Comparison of ENCODE assay signal across 1 cellular context in the genomic region with DNA sequence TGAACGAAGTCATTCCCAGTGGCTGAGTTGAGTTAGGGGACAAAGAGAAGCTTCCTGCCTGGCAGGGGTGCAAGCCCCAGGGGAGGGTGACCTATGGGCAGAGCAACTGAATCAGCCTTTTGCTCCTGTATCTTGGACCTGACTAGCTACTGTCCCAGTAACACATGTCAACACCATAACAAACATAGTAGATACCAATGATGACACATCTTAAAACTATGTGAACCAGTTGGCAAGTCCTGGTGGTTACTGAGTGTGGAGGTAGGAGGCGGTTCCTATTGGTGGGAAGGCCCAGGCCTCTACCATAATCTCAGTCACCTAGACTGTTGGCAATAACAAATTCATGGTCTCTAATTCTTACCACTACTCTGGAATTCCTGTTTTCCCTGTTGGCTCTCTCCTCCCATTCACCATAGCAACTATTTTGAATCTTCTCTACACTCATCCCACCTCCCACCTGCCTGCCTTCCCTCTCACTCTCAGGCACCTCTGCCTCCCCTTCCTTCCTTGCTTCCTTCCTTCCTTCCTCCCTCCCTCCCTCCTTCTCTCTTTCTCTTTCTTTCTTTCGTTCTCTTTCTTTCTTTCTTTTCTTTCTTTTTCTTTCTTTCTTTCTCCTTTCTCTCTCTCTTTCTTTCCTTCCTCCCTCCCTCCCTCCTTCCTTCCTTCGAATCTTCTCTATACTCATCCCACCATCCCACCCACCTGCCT.
TF ChIP-seq lines count a peak whose summit lies in the region.

No MANE protein-coding gene starts in this region.

TF ChIP-seq in HEK293, 187 proteins besides CTCF, POLR2A, EP300 and RAD21 (continued from another document and continues in another):
- no peak for TF ChIP-seq KLF10 (tag by site-specific recombination; IDR thresholded peaks at IDR 0.05)
- no peak for TF ChIP-seq ZSCAN30 (tag by site-specific recombination; IDR thresholded peaks at IDR 0.05)
- TF ChIP-seq ZBTB1 (tag by site-specific recombination; IDR thresholded peaks at IDR 0.05): no peak
- TF ChIP-seq ZFP41 (tag by site-specific recombination; IDR thresholded peaks at IDR 0.05; ENCODE audit: borderline replicate concordance): no peak
- peak; percentile 99 for TF ChIP-seq ZNF366 (tag by site-specific recombination; conservative IDR thresholded peaks at IDR 0.05)
- TF ChIP-seq SP2 (tag by site-specific recombination; IDR thresholded peaks at IDR 0.05): no peak
- no peak for TF ChIP-seq ZNF350 (tag by site-specific recombination; IDR thresholded peaks at IDR 0.05)
- TF ChIP-seq ZNF548 (tag by site-specific recombination; IDR thresholded peaks at IDR 0.05): no peak
- no peak for TF ChIP-seq ZNF114 (tag by site-specific recombination; IDR thresholded peaks at IDR 0.05)
- TF ChIP-seq ZNF157 (tag by site-specific recombination; IDR thresholded peaks at IDR 0.05): no peak
- TF ChIP-seq REPIN1 (tag by site-specific recombination; IDR thresholded peaks at IDR 0.05; ENCODE audit: low read depth): no peak
- TF ChIP-seq, protein P1, sequence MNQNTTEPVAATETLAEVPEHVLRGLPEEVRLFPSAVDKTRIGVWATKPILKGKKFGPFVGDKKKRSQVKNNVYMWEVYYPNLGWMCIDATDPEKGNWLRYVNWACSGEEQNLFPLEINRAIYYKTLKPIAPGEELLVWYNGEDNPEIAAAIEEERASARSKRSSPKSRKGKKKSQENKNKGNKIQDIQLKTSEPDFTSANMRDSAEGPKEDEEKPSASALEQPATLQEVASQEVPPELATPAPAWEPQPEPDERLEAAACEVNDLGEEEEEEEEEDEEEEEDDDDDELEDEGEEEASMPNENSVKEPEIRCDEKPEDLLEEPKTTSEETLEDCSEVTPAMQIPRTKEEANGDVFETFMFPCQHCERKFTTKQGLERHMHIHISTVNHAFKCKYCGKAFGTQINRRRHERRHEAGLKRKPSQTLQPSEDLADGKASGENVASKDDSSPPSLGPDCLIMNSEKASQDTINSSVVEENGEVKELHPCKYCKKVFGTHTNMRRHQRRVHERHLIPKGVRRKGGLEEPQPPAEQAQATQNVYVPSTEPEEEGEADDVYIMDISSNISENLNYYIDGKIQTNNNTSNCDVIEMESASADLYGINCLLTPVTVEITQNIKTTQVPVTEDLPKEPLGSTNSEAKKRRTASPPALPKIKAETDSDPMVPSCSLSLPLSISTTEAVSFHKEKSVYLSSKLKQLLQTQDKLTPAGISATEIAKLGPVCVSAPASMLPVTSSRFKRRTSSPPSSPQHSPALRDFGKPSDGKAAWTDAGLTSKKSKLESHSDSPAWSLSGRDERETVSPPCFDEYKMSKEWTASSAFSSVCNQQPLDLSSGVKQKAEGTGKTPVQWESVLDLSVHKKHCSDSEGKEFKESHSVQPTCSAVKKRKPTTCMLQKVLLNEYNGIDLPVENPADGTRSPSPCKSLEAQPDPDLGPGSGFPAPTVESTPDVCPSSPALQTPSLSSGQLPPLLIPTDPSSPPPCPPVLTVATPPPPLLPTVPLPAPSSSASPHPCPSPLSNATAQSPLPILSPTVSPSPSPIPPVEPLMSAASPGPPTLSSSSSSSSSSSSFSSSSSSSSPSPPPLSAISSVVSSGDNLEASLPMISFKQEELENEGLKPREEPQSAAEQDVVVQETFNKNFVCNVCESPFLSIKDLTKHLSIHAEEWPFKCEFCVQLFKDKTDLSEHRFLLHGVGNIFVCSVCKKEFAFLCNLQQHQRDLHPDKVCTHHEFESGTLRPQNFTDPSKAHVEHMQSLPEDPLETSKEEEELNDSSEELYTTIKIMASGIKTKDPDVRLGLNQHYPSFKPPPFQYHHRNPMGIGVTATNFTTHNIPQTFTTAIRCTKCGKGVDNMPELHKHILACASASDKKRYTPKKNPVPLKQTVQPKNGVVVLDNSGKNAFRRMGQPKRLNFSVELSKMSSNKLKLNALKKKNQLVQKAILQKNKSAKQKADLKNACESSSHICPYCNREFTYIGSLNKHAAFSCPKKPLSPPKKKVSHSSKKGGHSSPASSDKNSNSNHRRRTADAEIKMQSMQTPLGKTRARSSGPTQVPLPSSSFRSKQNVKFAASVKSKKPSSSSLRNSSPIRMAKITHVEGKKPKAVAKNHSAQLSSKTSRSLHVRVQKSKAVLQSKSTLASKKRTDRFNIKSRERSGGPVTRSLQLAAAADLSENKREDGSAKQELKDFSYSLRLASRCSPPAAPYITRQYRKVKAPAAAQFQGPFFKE (tag by site-specific recombination; IDR thresholded peaks at IDR 0.05; ENCODE audit: borderline replicate concordance): no peak
- no peak for TF ChIP-seq ZFHX2 (tag by site-specific recombination; conservative IDR thresholded peaks at IDR 0.05)
- TF ChIP-seq, protein P2, sequence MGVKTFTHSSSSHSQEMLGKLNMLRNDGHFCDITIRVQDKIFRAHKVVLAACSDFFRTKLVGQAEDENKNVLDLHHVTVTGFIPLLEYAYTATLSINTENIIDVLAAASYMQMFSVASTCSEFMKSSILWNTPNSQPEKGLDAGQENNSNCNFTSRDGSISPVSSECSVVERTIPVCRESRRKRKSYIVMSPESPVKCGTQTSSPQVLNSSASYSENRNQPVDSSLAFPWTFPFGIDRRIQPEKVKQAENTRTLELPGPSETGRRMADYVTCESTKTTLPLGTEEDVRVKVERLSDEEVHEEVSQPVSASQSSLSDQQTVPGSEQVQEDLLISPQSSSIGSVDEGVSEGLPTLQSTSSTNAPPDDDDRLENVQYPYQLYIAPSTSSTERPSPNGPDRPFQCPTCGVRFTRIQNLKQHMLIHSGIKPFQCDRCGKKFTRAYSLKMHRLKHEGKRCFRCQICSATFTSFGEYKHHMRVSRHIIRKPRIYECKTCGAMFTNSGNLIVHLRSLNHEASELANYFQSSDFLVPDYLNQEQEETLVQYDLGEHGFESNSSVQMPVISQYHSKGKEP (tag by site-specific recombination; IDR thresholded peaks at IDR 0.05): no peak
- TF ChIP-seq ZFP37 (tag by site-specific recombination; IDR thresholded peaks at IDR 0.05): no peak
- TF ChIP-seq ZNF707 (tag by site-specific recombination; IDR thresholded peaks at IDR 0.05): no peak
- TF ChIP-seq, protein P3, sequence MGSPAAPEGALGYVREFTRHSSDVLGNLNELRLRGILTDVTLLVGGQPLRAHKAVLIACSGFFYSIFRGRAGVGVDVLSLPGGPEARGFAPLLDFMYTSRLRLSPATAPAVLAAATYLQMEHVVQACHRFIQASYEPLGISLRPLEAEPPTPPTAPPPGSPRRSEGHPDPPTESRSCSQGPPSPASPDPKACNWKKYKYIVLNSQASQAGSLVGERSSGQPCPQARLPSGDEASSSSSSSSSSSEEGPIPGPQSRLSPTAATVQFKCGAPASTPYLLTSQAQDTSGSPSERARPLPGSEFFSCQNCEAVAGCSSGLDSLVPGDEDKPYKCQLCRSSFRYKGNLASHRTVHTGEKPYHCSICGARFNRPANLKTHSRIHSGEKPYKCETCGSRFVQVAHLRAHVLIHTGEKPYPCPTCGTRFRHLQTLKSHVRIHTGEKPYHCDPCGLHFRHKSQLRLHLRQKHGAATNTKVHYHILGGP (tag by site-specific recombination; IDR thresholded peaks at IDR 0.05): peak; percentile 6; the same call in 1 of the 2 replicates
- TF ChIP-seq ZNF169 (tag by site-specific recombination; IDR thresholded peaks at IDR 0.05): peak; percentile 36; the same call in 1 of the 2 replicates
- TF ChIP-seq, protein P4, sequence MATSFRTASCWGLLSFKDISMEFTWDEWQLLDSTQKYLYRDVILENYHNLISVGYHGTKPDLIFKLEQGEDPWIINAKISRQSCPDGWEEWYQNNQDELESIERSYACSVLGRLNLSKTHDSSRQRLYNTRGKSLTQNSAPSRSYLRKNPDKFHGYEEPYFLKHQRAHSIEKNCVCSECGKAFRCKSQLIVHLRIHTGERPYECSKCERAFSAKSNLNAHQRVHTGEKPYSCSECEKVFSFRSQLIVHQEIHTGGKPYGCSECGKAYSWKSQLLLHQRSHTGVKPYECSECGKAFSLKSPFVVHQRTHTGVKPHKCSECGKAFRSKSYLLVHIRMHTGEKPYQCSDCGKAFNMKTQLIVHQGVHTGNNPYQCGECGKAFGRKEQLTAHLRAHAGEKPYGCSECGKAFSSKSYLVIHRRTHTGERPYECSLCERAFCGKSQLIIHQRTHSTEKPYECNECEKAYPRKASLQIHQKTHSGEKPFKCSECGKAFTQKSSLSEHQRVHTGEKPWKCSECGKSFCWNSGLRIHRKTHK (tag by site-specific recombination; IDR thresholded peaks at IDR 0.05): no peak
- TF ChIP-seq, protein P5, sequence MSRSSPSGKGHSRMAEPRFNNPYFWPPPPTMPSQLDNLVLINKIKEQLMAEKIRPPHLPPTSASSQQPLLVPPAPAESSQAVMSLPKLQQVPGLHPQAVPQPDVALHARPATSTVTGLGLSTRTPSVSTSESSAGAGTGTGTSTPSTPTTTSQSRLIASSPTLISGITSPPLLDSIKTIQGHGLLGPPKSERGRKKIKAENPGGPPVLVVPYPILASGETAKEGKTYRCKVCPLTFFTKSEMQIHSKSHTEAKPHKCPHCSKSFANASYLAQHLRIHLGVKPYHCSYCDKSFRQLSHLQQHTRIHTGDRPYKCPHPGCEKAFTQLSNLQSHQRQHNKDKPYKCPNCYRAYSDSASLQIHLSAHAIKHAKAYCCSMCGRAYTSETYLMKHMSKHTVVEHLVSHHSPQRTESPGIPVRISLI (tag by site-specific recombination; IDR thresholded peaks at IDR 0.05): no peak
- TF ChIP-seq, protein P6, sequence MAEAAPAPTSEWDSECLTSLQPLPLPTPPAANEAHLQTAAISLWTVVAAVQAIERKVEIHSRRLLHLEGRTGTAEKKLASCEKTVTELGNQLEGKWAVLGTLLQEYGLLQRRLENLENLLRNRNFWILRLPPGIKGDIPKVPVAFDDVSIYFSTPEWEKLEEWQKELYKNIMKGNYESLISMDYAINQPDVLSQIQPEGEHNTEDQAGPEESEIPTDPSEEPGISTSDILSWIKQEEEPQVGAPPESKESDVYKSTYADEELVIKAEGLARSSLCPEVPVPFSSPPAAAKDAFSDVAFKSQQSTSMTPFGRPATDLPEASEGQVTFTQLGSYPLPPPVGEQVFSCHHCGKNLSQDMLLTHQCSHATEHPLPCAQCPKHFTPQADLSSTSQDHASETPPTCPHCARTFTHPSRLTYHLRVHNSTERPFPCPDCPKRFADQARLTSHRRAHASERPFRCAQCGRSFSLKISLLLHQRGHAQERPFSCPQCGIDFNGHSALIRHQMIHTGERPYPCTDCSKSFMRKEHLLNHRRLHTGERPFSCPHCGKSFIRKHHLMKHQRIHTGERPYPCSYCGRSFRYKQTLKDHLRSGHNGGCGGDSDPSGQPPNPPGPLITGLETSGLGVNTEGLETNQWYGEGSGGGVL (tag by site-specific recombination; IDR thresholded peaks at IDR 0.05): peak; percentile 22; the same call in 1 of the 2 replicates
- TF ChIP-seq RBAK (tag by site-specific recombination; IDR thresholded peaks at IDR 0.05): no peak
- no peak for TF ChIP-seq ZNF843 (tag by site-specific recombination; IDR thresholded peaks at IDR 0.05)
- no peak for TF ChIP-seq ZNF132 (tag by site-specific recombination; IDR thresholded peaks at IDR 0.05; ENCODE audit: borderline replicate concordance)
- TF ChIP-seq GLI2 (tag by site-specific recombination; IDR thresholded peaks at IDR 0.05; ENCODE audit: borderline replicate concordance, low read depth): no peak
- no peak for TF ChIP-seq ZNF16 (tag by site-specific recombination; IDR thresholded peaks at IDR 0.05; ENCODE audit: low read depth)
- TF ChIP-seq OSR2 (tag by site-specific recombination; IDR thresholded peaks at IDR 0.05): peak; percentile 59
- TF ChIP-seq, protein P7, sequence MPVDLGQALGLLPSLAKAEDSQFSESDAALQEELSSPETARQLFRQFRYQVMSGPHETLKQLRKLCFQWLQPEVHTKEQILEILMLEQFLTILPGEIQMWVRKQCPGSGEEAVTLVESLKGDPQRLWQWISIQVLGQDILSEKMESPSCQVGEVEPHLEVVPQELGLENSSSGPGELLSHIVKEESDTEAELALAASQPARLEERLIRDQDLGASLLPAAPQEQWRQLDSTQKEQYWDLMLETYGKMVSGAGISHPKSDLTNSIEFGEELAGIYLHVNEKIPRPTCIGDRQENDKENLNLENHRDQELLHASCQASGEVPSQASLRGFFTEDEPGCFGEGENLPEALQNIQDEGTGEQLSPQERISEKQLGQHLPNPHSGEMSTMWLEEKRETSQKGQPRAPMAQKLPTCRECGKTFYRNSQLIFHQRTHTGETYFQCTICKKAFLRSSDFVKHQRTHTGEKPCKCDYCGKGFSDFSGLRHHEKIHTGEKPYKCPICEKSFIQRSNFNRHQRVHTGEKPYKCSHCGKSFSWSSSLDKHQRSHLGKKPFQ (tag by site-specific recombination; IDR thresholded peaks at IDR 0.05): no peak
- TF ChIP-seq, protein P8, sequence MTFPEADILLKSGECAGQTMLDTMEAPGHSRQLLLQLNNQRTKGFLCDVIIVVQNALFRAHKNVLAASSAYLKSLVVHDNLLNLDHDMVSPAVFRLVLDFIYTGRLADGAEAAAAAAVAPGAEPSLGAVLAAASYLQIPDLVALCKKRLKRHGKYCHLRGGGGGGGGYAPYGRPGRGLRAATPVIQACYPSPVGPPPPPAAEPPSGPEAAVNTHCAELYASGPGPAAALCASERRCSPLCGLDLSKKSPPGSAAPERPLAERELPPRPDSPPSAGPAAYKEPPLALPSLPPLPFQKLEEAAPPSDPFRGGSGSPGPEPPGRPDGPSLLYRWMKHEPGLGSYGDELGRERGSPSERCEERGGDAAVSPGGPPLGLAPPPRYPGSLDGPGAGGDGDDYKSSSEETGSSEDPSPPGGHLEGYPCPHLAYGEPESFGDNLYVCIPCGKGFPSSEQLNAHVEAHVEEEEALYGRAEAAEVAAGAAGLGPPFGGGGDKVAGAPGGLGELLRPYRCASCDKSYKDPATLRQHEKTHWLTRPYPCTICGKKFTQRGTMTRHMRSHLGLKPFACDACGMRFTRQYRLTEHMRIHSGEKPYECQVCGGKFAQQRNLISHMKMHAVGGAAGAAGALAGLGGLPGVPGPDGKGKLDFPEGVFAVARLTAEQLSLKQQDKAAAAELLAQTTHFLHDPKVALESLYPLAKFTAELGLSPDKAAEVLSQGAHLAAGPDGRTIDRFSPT (tag by site-specific recombination; IDR thresholded peaks at IDR 0.05): no peak
- no peak for TF ChIP-seq ZNF747 (tag by site-specific recombination; IDR thresholded peaks at IDR 0.05)
- TF ChIP-seq, protein P9, sequence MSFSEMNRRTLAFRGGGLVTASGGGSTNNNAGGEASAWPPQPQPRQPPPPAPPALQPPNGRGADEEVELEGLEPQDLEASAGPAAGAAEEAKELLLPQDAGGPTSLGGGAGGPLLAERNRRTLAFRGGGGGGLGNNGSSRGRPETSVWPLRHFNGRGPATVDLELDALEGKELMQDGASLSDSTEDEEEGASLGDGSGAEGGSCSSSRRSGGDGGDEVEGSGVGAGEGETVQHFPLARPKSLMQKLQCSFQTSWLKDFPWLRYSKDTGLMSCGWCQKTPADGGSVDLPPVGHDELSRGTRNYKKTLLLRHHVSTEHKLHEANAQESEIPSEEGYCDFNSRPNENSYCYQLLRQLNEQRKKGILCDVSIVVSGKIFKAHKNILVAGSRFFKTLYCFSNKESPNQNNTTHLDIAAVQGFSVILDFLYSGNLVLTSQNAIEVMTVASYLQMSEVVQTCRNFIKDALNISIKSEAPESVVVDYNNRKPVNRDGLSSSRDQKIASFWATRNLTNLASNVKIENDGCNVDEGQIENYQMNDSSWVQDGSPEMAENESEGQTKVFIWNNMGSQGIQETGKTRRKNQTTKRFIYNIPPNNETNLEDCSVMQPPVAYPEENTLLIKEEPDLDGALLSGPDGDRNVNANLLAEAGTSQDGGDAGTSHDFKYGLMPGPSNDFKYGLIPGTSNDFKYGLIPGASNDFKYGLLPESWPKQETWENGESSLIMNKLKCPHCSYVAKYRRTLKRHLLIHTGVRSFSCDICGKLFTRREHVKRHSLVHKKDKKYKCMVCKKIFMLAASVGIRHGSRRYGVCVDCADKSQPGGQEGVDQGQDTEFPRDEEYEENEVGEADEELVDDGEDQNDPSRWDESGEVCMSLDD (tag by site-specific recombination; IDR thresholded peaks at IDR 0.05): no peak
- TF ChIP-seq ZNF311 (tag by site-specific recombination; IDR thresholded peaks at IDR 0.05; ENCODE audit: borderline replicate concordance): no peak
- TF ChIP-seq ZNF791 (tag by site-specific recombination; IDR thresholded peaks at IDR 0.05): no peak
- no peak for TF ChIP-seq ZNF223 (tag by site-specific recombination; IDR thresholded peaks at IDR 0.05)
- TF ChIP-seq PRDM1 (tag by site-specific recombination; IDR thresholded peaks at IDR 0.05): peak; percentile 92
- TF ChIP-seq ZNF335 (tag by site-specific recombination; conservative IDR thresholded peaks at IDR 0.05): no peak; the same call in 1 of the 2 replicates
